31 cellular contexts compared by ENCODE assay signal in genomic region chr3:39185326-39185958, GRCh38. TPM values are rescaled to one million over a fixed set of nuclear protein-coding genes. Genes with fewer than 3 reads are reported as not detected.
"Had no signal": no experiment of that assay in that cellular context is flagged by ENCODE, and none has a peak within 500 bp of the region (broad histone marks: within the 10 kb centered on the region; RNA-seq: fewer than 3 reads in every experiment).

No MANE protein-coding gene starts in this region.

- H3K27me3 Mint-ChIP-seq: activated CD4-positive, alpha-beta memory T cell treated with anti-CD3 and anti-CD28 coated beads for 36 hours; activated naive CD8-positive, alpha-beta T cell; effector memory CD8-positive, alpha-beta T cell; natural killer cell treated with Interleukin-12 subunit alpha and Interleukin-12 subunit beta and Interleukin-15 and Interleukin-18, amount 100 ng/mL, for 72 hours had no signal

- H3K36me3 ChIP-seq: gastroesophageal sphincter, neutrophil, ovary, sigmoid colon, transverse colon had no signal

- ATAC-seq: activated T-cell treated with anti-CD3 and anti-CD28 coated beads, Interleukin-2, amount 50 U/mL, for 72 hours; effector memory CD8-positive, alpha-beta T cell; gastroesophageal sphincter; natural killer cell treated with Interleukin-12 subunit alpha and Interleukin-12 subunit beta and Interleukin-15 and Interleukin-18, amount 100 ng/mL, for 72 hours had no signal

- H3K9me3 ChIP-seq: gastroesophageal sphincter, neutrophil, ovary, sigmoid colon, testis, transverse colon had no signal

- H3K27ac Mint-ChIP-seq: activated CD4-positive, alpha-beta memory T cell treated with anti-CD3 and anti-CD28 coated beads for 36 hours; activated naive CD8-positive, alpha-beta T cell; activated T-cell treated with anti-CD3 and anti-CD28 coated beads, Interleukin-2, amount 50 U/mL, for 72 hours; effector memory CD8-positive, alpha-beta T cell; immature natural killer cell; progenitor cell of endocrine pancreas had no signal

- H3K27ac ChIP-seq: gastroesophageal sphincter, neutrophil, ovary, sigmoid colon, testis, transverse colon had no signal

- H3K27me3 ChIP-seq: gastroesophageal sphincter, ovary, sigmoid colon, testis, transverse colon had no signal

- H3K4me3 ChIP-seq: gastroesophageal sphincter, lung, ovary, sigmoid colon, smooth muscle cell, testis, transverse colon had no signal

- H3K36me3 Mint-ChIP-seq: activated CD4-positive, alpha-beta memory T cell treated with anti-CD3 and anti-CD28 coated beads for 36 hours; activated naive CD8-positive, alpha-beta T cell; immature natural killer cell; natural killer cell treated with Interleukin-12 subunit alpha and Interleukin-12 subunit beta and Interleukin-15 and Interleukin-18, amount 100 ng/mL, for 72 hours had no signal

- H3K4me3 Mint-ChIP-seq: activated CD4-positive, alpha-beta memory T cell treated with anti-CD3 and anti-CD28 coated beads for 36 hours; activated naive CD8-positive, alpha-beta T cell; activated T-cell treated with anti-CD3 and anti-CD28 coated beads, Interleukin-2, amount 50 U/mL, for 72 hours; effector memory CD8-positive, alpha-beta T cell; immature natural killer cell; natural killer cell treated with Interleukin-12 subunit alpha and Interleukin-12 subunit beta and Interleukin-15 and Interleukin-18, amount 100 ng/mL, for 72 hours had no signal

- DNase-seq: activated CD4-positive, alpha-beta memory T cell treated with anti-CD3 and anti-CD28 coated beads for 36 hours; activated CD4-positive, alpha-beta T cell treated with anti-CD3 and anti-CD28 coated beads for 48 hours; activated effector memory CD4-positive, alpha-beta T cell treated with Interleukin-2 at 50 U/mL for 16 hours; activated naive CD4-positive, alpha-beta T cell treated with Interleukin-2 at 50 U/mL for 16 hours; activated T-cell treated with anti-CD3 and anti-CD28 coated beads for 4 hours; activated T-cell treated with anti-CD3 and anti-CD28 coated beads, Interleukin-2, amount 50 U/mL, for 72 hours; anterior cingulate cortex; cortex of kidney; effector memory CD8-positive, alpha-beta T cell; erythroblast; hypothalamus; immature natural killer cell; mesendoderm; ovary; retina; sigmoid colon; stimulated activated CD4-positive, alpha-beta T cell treated with anti-CD3 and anti-CD28 coated beads, Interleukin-1b, Interleukin-23, amount 100 ng/mL, for 48 hours; stimulated activated CD4-positive, alpha-beta T cell treated with anti-CD3 and anti-CD28 coated beads, Interleukin-4, amount 100 ng/mL, for 4 hours; stimulated activated CD8-positive, alpha-beta memory T cell treated with anti-CD3 and anti-CD28 coated beads, Interleukin-4, amount 100 ng/mL, for 48 hours; stimulated activated naive CD4-positive, alpha-beta T cell treated with Interleukin-2 at 50 U/mL for 16 hours; T-helper 1 cell; testis; transverse colon had no signal

RNA-seq across cellular contexts. Expression of gene XIRP1, which starts 7.0 kb away (rescaled TPM):
- total RNA-seq: cerebellum, progenitor cell of endocrine pancreas had no signal
